7 cellular contexts compared by ENCODE assay signal in the genomic region with DNA sequence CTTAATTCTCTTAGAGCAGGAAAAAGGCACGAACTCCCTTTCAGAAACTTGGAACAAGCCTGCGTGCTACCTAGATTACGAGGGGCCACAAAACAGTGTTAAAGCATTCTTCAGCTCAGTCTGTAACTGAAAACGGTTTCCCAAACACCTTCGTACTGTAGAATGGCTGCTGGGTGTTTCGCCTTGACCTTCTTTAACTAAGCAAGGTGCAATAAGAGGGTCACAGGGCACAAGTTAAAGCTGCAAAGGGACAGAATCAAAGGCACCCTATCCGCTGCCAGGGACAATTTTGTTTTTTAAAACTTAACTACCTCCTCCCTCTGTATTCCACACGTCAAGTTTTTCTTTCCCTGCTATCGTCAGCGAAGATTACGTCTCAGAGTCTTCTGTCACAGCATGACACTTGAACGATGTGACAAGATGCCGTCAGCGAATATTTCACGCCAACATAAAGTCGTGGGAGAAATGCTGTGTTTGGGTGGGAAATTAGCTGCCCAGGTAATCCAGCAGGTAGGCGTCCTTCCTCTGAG. TPM values are rescaled to one million over a fixed set of nuclear protein-coding genes. Genes with fewer than 3 reads are reported as not detected.
A peak's percentile ranks its signal among the peaks of the same experiment; 100 is the strongest.
DNase-seq lines count a peak whose midpoint lies in the region; ATAC-seq and TF ChIP-seq lines count a peak whose summit lies in the region.

No MANE protein-coding gene starts in this region.

- H3K27me3 ChIP-seq in GM23248 (replicated peaks; ENCODE audit: insufficient read depth) (peaks cover 10% of the 10 kb centered on the region; the same call in 1 of the 2 replicates), OCI-LY3 (ENCODE audit: low read depth, low read length) (peaks cover 22% of the 10 kb centered on the region), subcutaneous abdominal adipose tissue (ENCODE audit: control insufficient read depth in 5 of 5, insufficient read depth in 4 of 5, low read length in 5 of 5) (no peaks in the 10 kb centered on the region)

- peaks cover 3% of the 10 kb centered on the region for H3F3A ChIP-seq in GM23248 (ENCODE audit: insufficient read depth)

- H3K4me3 ChIP-seq in GM23248 (peak overlapping the region; percentile 98), OCI-LY3 (ENCODE audit: low read length) (peak overlapping the region; percentile 87), subcutaneous abdominal adipose tissue (ENCODE audit: low read depth in 1 of 5, low read length in 5 of 5) (peak overlapping the region; percentile 92 to 99 (median 98))

- H3K4me2 ChIP-seq in GM23248 (ENCODE audit: unreplicated experiment) = peak overlapping the region; percentile 90
- peak overlapping the region; percentile 65 for H3K4me2 ChIP-seq in OCI-LY3 (ENCODE audit: low read length)

- DNase-seq in GM23248 (peak; percentile 61), MCF 10A (ENCODE audit: unreplicated experiment) (peak; percentile 31), left lobe of liver (ENCODE audit: low spot score) (no peak), DMS153 (lab: John Stamatoyannopoulos, UW) (no peak)

- H3K36me3 ChIP-seq in ES-I3 (ENCODE audit: insufficient read depth, low read length) (peaks cover 3% of the 10 kb centered on the region; the same call in 1 of the 2 replicates), GM23248 (ENCODE audit: low read depth) (peaks cover 9% of the 10 kb centered on the region; the same call in 1 of the 2 replicates), OCI-LY3 (replicated peaks; ENCODE audit: low read depth, low read length) (peaks cover 3% of the 10 kb centered on the region), subcutaneous abdominal adipose tissue (ENCODE audit: control insufficient read depth in 5 of 5, insufficient read depth in 5 of 5, low read length in 5 of 5) (peaks cover 0 to 10% (median 8%) of the 10 kb centered on the region in 5 donors)

- no peaks in the 10 kb centered on the region for H4K20me1 ChIP-seq in GM23248 (ENCODE audit: insufficient read depth)
- H4K20me1 ChIP-seq in OCI-LY3 (ENCODE audit: insufficient read depth, low read length) = no peaks in the 10 kb centered on the region

- H3K27me3 Mint-ChIP-seq in MCF 10A (ENCODE audit: insufficient read depth, unreplicated experiment) = peaks cover 27% of the 10 kb centered on the region

- POLR2A ChIA-PET in MCF 10A (lab: Yijun Ruan, JAX) = interaction anchor here (0.6 to 3.7 kb wide), 16 partner anchors 9 to 887 kb away, joined by 3 to 122 read pairs (median 8); partner anchors contain the start of genes CETN3, MBLAC2 and POLR3G

- no peak for TF ChIP-seq CTCF in OCI-LY3 (IDR thresholded peaks at IDR 0.05; ENCODE audit: low read depth, low read length)
- no peak for TF ChIP-seq CTCF in MCF 10A (IDR thresholded peaks at IDR 0.05; ENCODE audit: unreplicated experiment)

- BruUV-seq in MCF 10A (replicated peaks; lab: Mats Ljungman, UMichigan) = no TSS peak

- no peaks in the 10 kb centered on the region for H3K9me2 ChIP-seq in GM23248 (ENCODE audit: insufficient read depth)

- H3K9ac ChIP-seq in ES-I3 (ENCODE audit: low read depth, low read length) = peak overlapping the region; percentile 100
- H3K9ac ChIP-seq in GM23248 = peak overlapping the region; percentile 97
- peak overlapping the region; percentile 80 for H3K9ac ChIP-seq in OCI-LY3 (ENCODE audit: low read length)
- H3K9ac ChIP-seq in subcutaneous abdominal adipose tissue (ENCODE audit: low read length in 5 of 5) = peak overlapping the region; percentile 87 to 99 (median 97)

- WGBS in GM23248 (ENCODE audit: low coverage in 1 of 2, low lambda C conversion rate in 2 of 2, missing lambda C conversion rate in 2 of 2), 2 experiments = 1% methylated on average over 17 of the region's 17 CpGs

- intact Hi-C loops in MCF 10A (cut with micrococcal nuclease) = loop anchor here (1.0 kb wide), 1 partner anchor 54 kb away; the partner anchor contains the start of genes MBLAC2 and POLR3G

- peak; percentile 1 for ATAC-seq in left lobe of liver

- H3K9me3 Mint-ChIP-seq in MCF 10A (ENCODE audit: unreplicated experiment) = no peaks in the 10 kb centered on the region

- H3K4me1 ChIP-seq in ES-I3 (ENCODE audit: insufficient read depth, low read length) = no peaks in the 10 kb centered on the region; the same call in 1 of the 2 replicates
- peaks cover 24% of the 10 kb centered on the region for H3K4me1 ChIP-seq in GM23248 (ENCODE audit: insufficient read depth)
- H3K4me1 ChIP-seq in OCI-LY3 (ENCODE audit: low read length) = peaks cover 14% of the 10 kb centered on the region
- peaks cover 2 to 35% (median 31%) of the 10 kb centered on the region in 5 donors for H3K4me1 ChIP-seq in subcutaneous abdominal adipose tissue (ENCODE audit: control insufficient read depth in 5 of 5, insufficient read depth in 5 of 5, low read length in 5 of 5)

- H3K9me3 ChIP-seq in ES-I3 (ENCODE audit: control insufficient read depth, insufficient read depth, low read length) = no peaks in the 10 kb centered on the region
- no peaks in the 10 kb centered on the region for H3K9me3 ChIP-seq in GM23248 (ENCODE audit: low read depth)
- H3K9me3 ChIP-seq in OCI-LY3 (ENCODE audit: insufficient read depth, low read length) = no peaks in the 10 kb centered on the region
- no peaks in the 10 kb centered on the region for H3K9me3 ChIP-seq in subcutaneous abdominal adipose tissue (ENCODE audit: control insufficient read depth in 5 of 5, low read length in 5 of 5)

- in situ Hi-C loops in GM23248 (cut with MboI) = no loop called here

- H3K27ac Mint-ChIP-seq in MCF 10A (ENCODE audit: low read depth, unreplicated experiment) = peak overlapping the region; percentile 77

- CTCF ChIA-PET in MCF 10A (lab: Yijun Ruan, JAX) = interaction anchor here (0.6 to 3.8 kb wide), 11 partner anchors 8 to 861 kb away, joined by 3 to 79 read pairs (median 4); partner anchors contain the start of genes MBLAC2 and POLR3G

- peak overlapping the region; percentile 95 for H3K4me3 Mint-ChIP-seq in MCF 10A (ENCODE audit: unreplicated experiment)

- H3K4me1 Mint-ChIP-seq in MCF 10A (ENCODE audit: insufficient read depth, unreplicated experiment) = peaks cover 21% of the 10 kb centered on the region

- H3K79me2 ChIP-seq in GM23248 (ENCODE audit: insufficient read depth) (peaks cover 49% of the 10 kb centered on the region), OCI-LY3 (ENCODE audit: low read length) (peaks cover 21% of the 10 kb centered on the region)

- peaks cover 21% of the 10 kb centered on the region for H3K36me3 Mint-ChIP-seq in MCF 10A (ENCODE audit: insufficient read depth, unreplicated experiment)

- H2AFZ ChIP-seq in GM23248 (peak overlapping the region; percentile 88), OCI-LY3 (ENCODE audit: low read depth, low read length) (peak overlapping the region; percentile 25; the same call in 1 of the 2 replicates)

- H3K27ac ChIP-seq in GM23248 (peak overlapping the region; percentile 81), OCI-LY3 (ENCODE audit: low read length) (no peak overlapping the region), subcutaneous abdominal adipose tissue (ENCODE audit: low read depth, low read length) (peak overlapping the region; percentile 80)

RNA-seq across cellular contexts. Expression of gene LYSMD3, which starts 0.6 kb away (rescaled TPM):
- total RNA-seq in GM23248 (2014; rRNA removed; shearing (Covaris generic)) = 18.7 and 20.1 TPM in 2 replicates
- 19.7 and 22.6 TPM in 2 replicates for polyA plus RNA-seq in GM23248 (2016; fragmentation: Nextera tagmentation; extraction: Ambion mirVana)
- total RNA-seq in MCF 10A (2022) = 25.6 and 27.4 TPM in 2 replicates
- 12.6 TPM for total RNA-seq in left lobe of liver

RNA-seq across cellular contexts. Expression of gene ADGRV1, which starts 29.8 kb away (rescaled TPM):
- total RNA-seq in GM23248 (2014; rRNA removed; shearing (Covaris generic)) = not detected in 2 replicates
- polyA plus RNA-seq in GM23248 (2016; fragmentation: Nextera tagmentation; extraction: Ambion mirVana) = not detected in 2 replicates
- total RNA-seq in MCF 10A (2022) (0.22 TPM in 1 of 2 replicates, not detected in the other), left lobe of liver (9.3 TPM)

RNA-seq across cellular contexts. Expression of gene POLR3G, which starts 54.1 kb away (rescaled TPM):
- 1.5 and 8.8 TPM in 2 replicates for total RNA-seq in GM23248 (2014; rRNA removed; shearing (Covaris generic))
- 3.3 and 3.9 TPM in 2 replicates for polyA plus RNA-seq in GM23248 (2016; fragmentation: Nextera tagmentation; extraction: Ambion mirVana)
- total RNA-seq in MCF 10A (2022) (13.2 and 13.6 TPM in 2 replicates), left lobe of liver (2.2 TPM)

RNA-seq across cellular contexts. Expression of gene MBLAC2, which starts 54.2 kb away (rescaled TPM):
- 3.7 and 4.8 TPM in 2 replicates for total RNA-seq in GM23248 (2014; rRNA removed; shearing (Covaris generic))
- 5.6 and 5.9 TPM in 2 replicates for polyA plus RNA-seq in GM23248 (2016; fragmentation: Nextera tagmentation; extraction: Ambion mirVana)
- total RNA-seq in MCF 10A (2022) (9.1 and 9.4 TPM in 2 replicates), left lobe of liver (4.4 TPM)

Comparison
In these comparisons a context has a peak if more than half of its experiments do, and no peak if none do; other contexts are left out.
1. DNase-seq: peak in GM23248 (single experiment) and MCF 10A (single experiment); none in left lobe of liver (single experiment) and DMS153 (single experiment).
2. Peak in every context shown above with its lines, with median percentiles within 50 percentile points of each other: H3K9ac ChIP-seq and H3K4me3 ChIP-seq.